ENCODE assay signal across 1 cellular context in the genomic region with DNA sequence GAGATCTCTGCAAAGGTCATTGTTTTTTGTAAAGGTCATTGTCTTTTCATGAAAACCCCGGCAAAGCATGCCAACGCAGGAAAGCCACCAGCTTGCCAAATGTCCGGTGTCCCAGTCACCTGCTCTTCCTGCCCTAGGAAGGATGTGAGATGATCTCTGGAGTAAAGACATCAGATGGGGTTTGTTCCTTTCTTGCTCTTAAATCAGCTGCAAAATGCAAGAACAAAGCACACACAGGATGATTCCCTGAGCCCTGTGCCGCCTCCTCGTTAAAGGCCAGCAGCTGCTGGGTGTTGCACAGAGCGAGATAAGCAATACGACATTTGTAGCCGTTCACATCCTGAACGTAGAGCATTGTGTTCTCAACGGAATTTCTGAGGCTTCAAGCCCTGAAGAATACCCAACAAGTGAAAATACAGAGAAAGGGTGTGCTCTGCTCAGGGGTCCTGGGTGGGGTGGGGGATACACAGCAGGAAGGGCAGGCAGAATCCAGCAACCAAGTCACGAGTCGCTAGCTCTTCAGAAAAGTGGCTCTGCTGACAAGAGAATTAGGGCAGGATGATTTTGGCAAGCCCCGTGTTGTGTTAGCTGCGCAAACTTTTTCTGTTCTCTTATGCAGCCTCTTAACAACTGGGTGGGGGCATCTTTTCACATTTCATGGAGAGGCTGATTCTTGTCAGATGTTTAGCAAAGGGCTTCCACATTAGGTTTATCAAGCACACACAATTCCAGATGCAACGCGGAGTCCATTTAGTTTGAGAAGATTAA.
TF ChIP-seq lines count a peak whose summit lies in the region.

No MANE protein-coding gene starts in this region.

TF ChIP-seq in K562, 482 proteins besides CTCF, POLR2A, EP300 and RAD21:
- TF ChIP-seq FOS (IDR thresholded peaks at IDR 0.05; ENCODE audit: extremely low read depth, insufficient read length): no peak
- TF ChIP-seq RNF2 (IDR thresholded peaks at IDR 0.05): peak; percentile 45; the same call in 1 of the 2 replicates
- peak; percentile 89 for TF ChIP-seq CBX8 (IDR thresholded peaks at IDR 0.05; ENCODE audit: borderline replicate concordance, extremely low read depth, low read depth, low read length, poor library complexity, severe bottlenecking)
- TF ChIP-seq TFAP4 (CRISPR knock-in tag; IDR thresholded peaks at IDR 0.05; ENCODE audit: borderline replicate concordance): peak; percentile 48; the same call in 1 of the 2 replicates
- TF ChIP-seq GATA2 (CRISPR knock-in tag; IDR thresholded peaks at IDR 0.05): 0 out of 2 replicates have a peak, but pooled peaks have one; percentile 25
- TF ChIP-seq TEAD1 (CRISPR knock-in tag; IDR thresholded peaks at IDR 0.05): no peak
TF ChIP-seq in K562: peak in this region for 4.
